1 cellular context compared by ENCODE assay signal in genomic region chr1:221157026-221157761, GRCh38.
TF ChIP-seq lines count a peak whose summit lies in the region.

No MANE protein-coding gene starts in this region.

TF ChIP-seq in GM12878, 131 proteins besides CTCF, POLR2A, EP300 and RAD21 (continued from another document):
- no peak for TF ChIP-seq REST (IDR thresholded peaks at IDR 0.05; ENCODE audit: low read depth, low read length)
- no peak for TF ChIP-seq SIX5 (IDR thresholded peaks at IDR 0.05; ENCODE audit: low read depth, low read length, severe bottlenecking)
- TF ChIP-seq, protein P1, sequence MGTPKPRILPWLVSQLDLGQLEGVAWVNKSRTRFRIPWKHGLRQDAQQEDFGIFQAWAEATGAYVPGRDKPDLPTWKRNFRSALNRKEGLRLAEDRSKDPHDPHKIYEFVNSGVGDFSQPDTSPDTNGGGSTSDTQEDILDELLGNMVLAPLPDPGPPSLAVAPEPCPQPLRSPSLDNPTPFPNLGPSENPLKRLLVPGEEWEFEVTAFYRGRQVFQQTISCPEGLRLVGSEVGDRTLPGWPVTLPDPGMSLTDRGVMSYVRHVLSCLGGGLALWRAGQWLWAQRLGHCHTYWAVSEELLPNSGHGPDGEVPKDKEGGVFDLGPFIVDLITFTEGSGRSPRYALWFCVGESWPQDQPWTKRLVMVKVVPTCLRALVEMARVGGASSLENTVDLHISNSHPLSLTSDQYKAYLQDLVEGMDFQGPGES (IDR thresholded peaks at IDR 0.05): no peak
- TF ChIP-seq NFIC (IDR thresholded peaks at IDR 0.05; ENCODE audit: low read depth, low read length): peak; percentile 62
- no peak for TF ChIP-seq NFXL1 (IDR thresholded peaks at IDR 0.05; ENCODE audit: borderline replicate concordance)
- TF ChIP-seq ZNF207 (IDR thresholded peaks at IDR 0.05; ENCODE audit: borderline replicate concordance): no peak
- no peak for TF ChIP-seq RELA (IDR thresholded peaks at IDR 0.05; ENCODE audit: borderline replicate concordance, partially characterized antibody)
- TF ChIP-seq ATF7 (IDR thresholded peaks at IDR 0.05; ENCODE audit: low read depth): peak; percentile 92
- TF ChIP-seq SREBF1 (IDR thresholded peaks at IDR 0.05; ENCODE audit: low read length): no peak
- TF ChIP-seq, protein P2, sequence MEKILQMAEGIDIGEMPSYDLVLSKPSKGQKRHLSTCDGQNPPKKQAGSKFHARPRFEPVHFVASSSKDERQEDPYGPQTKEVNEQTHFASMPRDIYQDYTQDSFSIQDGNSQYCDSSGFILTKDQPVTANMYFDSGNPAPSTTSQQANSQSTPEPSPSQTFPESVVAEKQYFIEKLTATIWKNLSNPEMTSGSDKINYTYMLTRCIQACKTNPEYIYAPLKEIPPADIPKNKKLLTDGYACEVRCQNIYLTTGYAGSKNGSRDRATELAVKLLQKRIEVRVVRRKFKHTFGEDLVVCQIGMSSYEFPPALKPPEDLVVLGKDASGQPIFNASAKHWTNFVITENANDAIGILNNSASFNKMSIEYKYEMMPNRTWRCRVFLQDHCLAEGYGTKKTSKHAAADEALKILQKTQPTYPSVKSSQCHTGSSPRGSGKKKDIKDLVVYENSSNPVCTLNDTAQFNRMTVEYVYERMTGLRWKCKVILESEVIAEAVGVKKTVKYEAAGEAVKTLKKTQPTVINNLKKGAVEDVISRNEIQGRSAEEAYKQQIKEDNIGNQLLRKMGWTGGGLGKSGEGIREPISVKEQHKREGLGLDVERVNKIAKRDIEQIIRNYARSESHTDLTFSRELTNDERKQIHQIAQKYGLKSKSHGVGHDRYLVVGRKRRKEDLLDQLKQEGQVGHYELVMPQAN (conservative IDR thresholded peaks at IDR 0.05): no peak
- TF ChIP-seq KAT2A (conservative IDR thresholded peaks at IDR 0.05; ENCODE audit: control insufficient read depth, low read depth, low read length): no peak
- TF ChIP-seq GATAD2B (conservative IDR thresholded peaks at IDR 0.05; ENCODE audit: low read depth): no peak
- no peak for TF ChIP-seq SMAD5 (IDR thresholded peaks at IDR 0.05; ENCODE audit: low read depth)
- TF ChIP-seq ZNF274 (IDR thresholded peaks at IDR 0.05; ENCODE audit: insufficient read depth, insufficient read length): no peak
- peak; percentile 96 for TF ChIP-seq DPF2 (IDR thresholded peaks at IDR 0.05)
- TF ChIP-seq NFYA (IDR thresholded peaks at IDR 0.05; ENCODE audit: borderline replicate concordance, low read depth, low read length): no peak
- TF ChIP-seq IKZF1 (conservative IDR thresholded peaks at IDR 0.05): no peak
- TF ChIP-seq, protein P3, sequence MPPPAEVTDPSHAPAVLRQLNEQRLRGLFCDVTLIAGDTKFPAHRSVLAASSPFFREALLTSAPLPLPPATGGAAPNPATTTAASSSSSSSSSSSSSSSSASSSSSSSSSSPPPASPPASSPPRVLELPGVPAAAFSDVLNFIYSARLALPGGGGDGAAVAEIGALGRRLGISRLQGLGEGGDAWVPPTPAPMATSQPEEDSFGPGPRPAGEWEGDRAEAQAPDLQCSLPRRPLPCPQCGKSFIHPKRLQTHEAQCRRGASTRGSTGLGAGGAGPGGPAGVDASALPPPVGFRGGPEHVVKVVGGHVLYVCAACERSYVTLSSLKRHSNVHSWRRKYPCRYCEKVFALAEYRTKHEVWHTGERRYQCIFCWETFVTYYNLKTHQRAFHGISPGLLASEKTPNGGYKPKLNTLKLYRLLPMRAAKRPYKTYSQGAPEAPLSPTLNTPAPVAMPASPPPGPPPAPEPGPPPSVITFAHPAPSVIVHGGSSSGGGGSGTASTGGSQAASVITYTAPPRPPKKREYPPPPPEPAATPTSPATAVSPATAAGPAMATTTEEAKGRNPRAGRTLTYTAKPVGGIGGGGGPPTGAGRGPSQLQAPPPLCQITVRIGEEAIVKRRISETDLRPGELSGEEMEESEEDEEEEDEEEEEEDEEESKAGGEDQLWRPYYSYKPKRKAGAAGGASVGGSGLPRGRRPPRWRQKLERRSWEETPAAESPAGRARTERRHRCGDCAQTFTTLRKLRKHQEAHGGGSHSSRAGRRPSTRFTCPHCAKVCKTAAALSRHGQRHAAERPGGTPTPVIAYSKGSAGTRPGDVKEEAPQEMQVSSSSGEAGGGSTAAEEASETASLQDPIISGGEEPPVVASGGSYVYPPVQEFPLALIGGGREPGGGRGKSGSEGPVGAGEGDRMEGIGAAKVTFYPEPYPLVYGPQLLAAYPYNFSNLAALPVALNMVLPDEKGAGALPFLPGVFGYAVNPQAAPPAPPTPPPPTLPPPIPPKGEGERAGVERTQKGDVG (CRISPR knock-in tag; IDR thresholded peaks at IDR 0.05): no peak
- TF ChIP-seq RFX5 (IDR thresholded peaks at IDR 0.05; ENCODE audit: low read depth, low read length): no peak
- no peak for TF ChIP-seq CUX1 (IDR thresholded peaks at IDR 0.05; ENCODE audit: insufficient replicate concordance, low read depth, low read length)
- no peak for TF ChIP-seq ETV6 (conservative IDR thresholded peaks at IDR 0.05 in 1 of 2, IDR thresholded peaks at IDR 0.05 in 1 of 2; ENCODE audit: borderline replicate concordance in 1 of 2, low read depth in 1 of 2)
- no peak for TF ChIP-seq RAD51 (IDR thresholded peaks at IDR 0.05)
- TF ChIP-seq MYB (IDR thresholded peaks at IDR 0.05; ENCODE audit: borderline replicate concordance, low read depth, low read length): no peak
- TF ChIP-seq, protein P4, sequence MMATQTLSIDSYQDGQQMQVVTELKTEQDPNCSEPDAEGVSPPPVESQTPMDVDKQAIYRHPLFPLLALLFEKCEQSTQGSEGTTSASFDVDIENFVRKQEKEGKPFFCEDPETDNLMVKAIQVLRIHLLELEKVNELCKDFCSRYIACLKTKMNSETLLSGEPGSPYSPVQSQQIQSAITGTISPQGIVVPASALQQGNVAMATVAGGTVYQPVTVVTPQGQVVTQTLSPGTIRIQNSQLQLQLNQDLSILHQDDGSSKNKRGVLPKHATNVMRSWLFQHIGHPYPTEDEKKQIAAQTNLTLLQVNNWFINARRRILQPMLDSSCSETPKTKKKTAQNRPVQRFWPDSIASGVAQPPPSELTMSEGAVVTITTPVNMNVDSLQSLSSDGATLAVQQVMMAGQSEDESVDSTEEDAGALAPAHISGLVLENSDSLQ (IDR thresholded peaks at IDR 0.05): peak; percentile 90
- no peak for TF ChIP-seq TCF3 (IDR thresholded peaks at IDR 0.05; ENCODE audit: borderline replicate concordance, insufficient read depth, low read depth, low read length)
- TF ChIP-seq ZNF622 (IDR thresholded peaks at IDR 0.05): no peak
- TF ChIP-seq BCL11A (IDR thresholded peaks at IDR 0.05; ENCODE audit: low read depth, low read length): peak; percentile 95
- TF ChIP-seq LARP7 (IDR thresholded peaks at IDR 0.05): no peak
- no peak for TF ChIP-seq SP1 (IDR thresholded peaks at IDR 0.05; ENCODE audit: low read depth, low read length)
